ENCODE assay signal across 1 cellular context in genomic region chr10:129960493-129961273, GRCh38.
A peak's percentile ranks its signal among the peaks of the same experiment; 100 is the strongest.
TF ChIP-seq lines count a peak whose summit lies in the region.

No MANE protein-coding gene starts in this region.

TF ChIP-seq in neural cell, 6 proteins besides CTCF, POLR2A, EP300 and RAD21:
- TF ChIP-seq REST (IDR thresholded peaks at IDR 0.05; ENCODE audit: borderline replicate concordance) (no peak), MXI1 (conservative IDR thresholded peaks at IDR 0.05; ENCODE audit: poor library complexity, severe bottlenecking) (no peak), POLR2AphosphoS5 (IDR thresholded peaks at IDR 0.05) (peak; percentile 14), EZH2 (IDR thresholded peaks at IDR 0.05; ENCODE audit: borderline replicate concordance, insufficient read depth, low read length, poor library complexity, severe bottlenecking) (no peak), TAF1 (IDR thresholded peaks at IDR 0.05; ENCODE audit: low read depth) (no peak)
